19 cellular contexts compared by ENCODE assay signal in genomic region chrX:18668468-18668867, GRCh38. TPM values are rescaled to one million over a fixed set of nuclear protein-coding genes. Genes with fewer than 3 reads are reported as not detected.
DNase-seq lines count a peak whose midpoint lies in the region; ATAC-seq and TF ChIP-seq lines count a peak whose summit lies in the region.
"Had no signal": no experiment of that assay in that cellular context is flagged by ENCODE, and none has a peak within 500 bp of the region (broad histone marks: within the 10 kb centered on the region; RNA-seq: fewer than 3 reads in every experiment).

No MANE protein-coding gene starts in this region.

- H3K4me3 Mint-ChIP-seq in natural killer cell (no peak overlapping the region), activated B cell treated with CpG ODN at 0.5 μM for 24 hours (peak overlapping the region; percentile 56), type B pancreatic cell (no peak overlapping the region)
- no peak overlapping the region for H3K4me3 Mint-ChIP-seq in natural killer cell treated with Interleukin-12 subunit alpha and Interleukin-12 subunit beta and Interleukin-15 and Interleukin-18, amount 100 ng/mL, for 72 hours
- H3K4me3 Mint-ChIP-seq: neural crest cell had no signal

- H3K4me3 ChIP-seq in thoracic aorta, result peak overlapping the region; percentile 35
- H3K4me3 ChIP-seq: adrenal gland, esophagus squamous epithelium, hepatocyte, left lung, stomach had no signal

- TF ChIP-seq CTCF in natural killer cell (IDR thresholded peaks at IDR 0.05) (no peak), activated B cell treated with CpG ODN at 0.5 μM for 24 hours (IDR thresholded peaks at IDR 0.05) (no peak), thoracic aorta (IDR thresholded peaks at IDR 0.05) (no peak), type B pancreatic cell (conservative IDR thresholded peaks at IDR 0.05) (no peak)

- peak in 2 of 3 donors; percentile 21 to 37 for ATAC-seq in natural killer cell
- ATAC-seq in natural killer cell treated with Interleukin-12 subunit alpha and Interleukin-12 subunit beta and Interleukin-15 and Interleukin-18, amount 100 ng/mL, for 72 hours, result no peak
- ATAC-seq in activated B cell treated with CpG ODN at 0.5 μM for 24 hours (ENCODE audit: low read depth), result no peak
- no peak for ATAC-seq in thoracic aorta (ENCODE audit: insufficient number of reproducible peaks, low FRiP score, low read depth)
- no peak for ATAC-seq in GM21529 (IDR thresholded peaks at IDR 0.05; ENCODE audit: unreplicated experiment)
- no peak for ATAC-seq in HG02970 (IDR thresholded peaks at IDR 0.05; ENCODE audit: low FRiP score, unreplicated experiment)
- ATAC-seq: left lung, Right ventricle myocardium inferior had no signal

- CTCF ChIA-PET in activated B cell treated with CpG ODN at 0.5 μM for 24 hours (lab: Charles Lee), result no interaction called here

- H3K27me3 ChIP-seq in thoracic aorta (replicated peaks; ENCODE audit: insufficient read depth), result no peaks in the 10 kb centered on the region
- H3K27me3 ChIP-seq: adrenal gland, esophagus squamous epithelium, hepatocyte, left lung, stomach had no signal

- peaks cover 9 to 14% of the 10 kb centered on the region in 2 donors for H3K4me1 Mint-ChIP-seq in natural killer cell
- peaks cover 0 to 6% of the 10 kb centered on the region in 2 donors for H3K4me1 Mint-ChIP-seq in natural killer cell treated with Interleukin-12 subunit alpha and Interleukin-12 subunit beta and Interleukin-15 and Interleukin-18, amount 100 ng/mL, for 72 hours (ENCODE audit: low read depth in 2 of 2)
- peaks cover 14% of the 10 kb centered on the region for H3K4me1 Mint-ChIP-seq in activated B cell treated with CpG ODN at 0.5 μM for 24 hours
- no peaks in the 10 kb centered on the region for H3K4me1 Mint-ChIP-seq in type B pancreatic cell (ENCODE audit: unreplicated experiment)

- H3K27ac Mint-ChIP-seq in natural killer cell, result no peak overlapping the region
- no peak overlapping the region for H3K27ac Mint-ChIP-seq in natural killer cell treated with Interleukin-12 subunit alpha and Interleukin-12 subunit beta and Interleukin-15 and Interleukin-18, amount 100 ng/mL, for 72 hours
- H3K27ac Mint-ChIP-seq in activated B cell treated with CpG ODN at 0.5 μM for 24 hours, result no peak overlapping the region
- no peak overlapping the region for H3K27ac Mint-ChIP-seq in type B pancreatic cell

- H3K36me3 ChIP-seq in thoracic aorta, result no peaks in the 10 kb centered on the region
- H3K36me3 ChIP-seq: adrenal gland, esophagus squamous epithelium, left lung, stomach had no signal

- H3K27me3 Mint-ChIP-seq in natural killer cell (ENCODE audit: low read depth in 2 of 2), result no peaks in the 10 kb centered on the region
- H3K27me3 Mint-ChIP-seq in natural killer cell treated with Interleukin-12 subunit alpha and Interleukin-12 subunit beta and Interleukin-15 and Interleukin-18, amount 100 ng/mL, for 72 hours, result peaks cover 0 to 11% of the 10 kb centered on the region in 2 donors
- H3K27me3 Mint-ChIP-seq in activated B cell treated with CpG ODN at 0.5 μM for 24 hours, result peaks cover 3% of the 10 kb centered on the region
- no peaks in the 10 kb centered on the region for H3K27me3 Mint-ChIP-seq in type B pancreatic cell

- no peak overlapping the region for H3K27ac ChIP-seq in thoracic aorta
- H3K27ac ChIP-seq: adrenal gland, esophagus squamous epithelium, hepatocyte, stomach had no signal

- H3K36me3 Mint-ChIP-seq in natural killer cell (no peaks in the 10 kb centered on the region), activated B cell treated with CpG ODN at 0.5 μM for 24 hours (ENCODE audit: low read depth) (no peaks in the 10 kb centered on the region), type B pancreatic cell (peaks cover 5% of the 10 kb centered on the region)
- no peaks in the 10 kb centered on the region for H3K36me3 Mint-ChIP-seq in natural killer cell treated with Interleukin-12 subunit alpha and Interleukin-12 subunit beta and Interleukin-15 and Interleukin-18, amount 100 ng/mL, for 72 hours

- H3K4me1 ChIP-seq in thoracic aorta (ENCODE audit: control insufficient read depth in 1 of 2, low read depth in 2 of 2), result no peaks in the 10 kb centered on the region
- H3K4me1 ChIP-seq: adrenal gland, esophagus squamous epithelium, left lung, stomach had no signal

- POLR2A ChIA-PET in activated B cell treated with CpG ODN at 0.5 μM for 24 hours (lab: Charles Lee), result no interaction called here

- in situ Hi-C loops in KBM-7 (cut with MboI; ENCODE audit: low pct_unique_long_range_greater_than_20kb, low sequenced_read_pairs), result no loop called here

- H3K9me3 Mint-ChIP-seq in natural killer cell (no peaks in the 10 kb centered on the region), activated B cell treated with CpG ODN at 0.5 μM for 24 hours (no peaks in the 10 kb centered on the region), type B pancreatic cell (peaks cover 10% of the 10 kb centered on the region)
- H3K9me3 Mint-ChIP-seq in natural killer cell treated with Interleukin-12 subunit alpha and Interleukin-12 subunit beta and Interleukin-15 and Interleukin-18, amount 100 ng/mL, for 72 hours, result no peaks in the 10 kb centered on the region

- intact Hi-C loops in natural killer cell (cut with micrococcal nuclease), result no loop called here
- intact Hi-C loops in activated B cell treated with CpG ODN at 0.5 μM for 24 hours (cut with micrococcal nuclease), result no loop called here

- H3K9me3 ChIP-seq in thoracic aorta, result no peaks in the 10 kb centered on the region
- H3K9me3 ChIP-seq: adrenal gland, esophagus squamous epithelium, left lung, stomach had no signal

- no peak for DNase-seq in natural killer cell
- no peak for DNase-seq in natural killer cell treated with Interleukin-12 subunit alpha and Interleukin-12 subunit beta and Interleukin-15 and Interleukin-18, amount 100 ng/mL, for 72 hours (ENCODE audit: low spot score)
- peak; percentile 63 for DNase-seq in KBM-7
- no peak for DNase-seq in activated B cell treated with CpG ODN at 0.5 μM for 24 hours
- DNase-seq in thoracic aorta (ENCODE audit: low spot score), result no peak
- DNase-seq in type B pancreatic cell (ENCODE audit: extremely low spot score, unreplicated experiment), result no peak
- DNase-seq: adrenal gland, C1 segment of cervical spinal cord, esophagus squamous epithelium, left lung, NCI-H774, stomach had no signal

RNA-seq across cellular contexts. Expression of gene RS1, which starts 3.4 kb away (rescaled TPM):
- total RNA-seq in natural killer cell (not detected), activated B cell treated with CpG ODN at 0.5 μM for 24 hours (not detected in 2 replicates), thoracic aorta (not detected), type B pancreatic cell (ENCODE audit: low replicate concordance) (0.14 TPM in 1 of 2 replicates, not detected in the other)
- not detected for total RNA-seq in natural killer cell treated with Interleukin-12 subunit alpha and Interleukin-12 subunit beta and Interleukin-15 and Interleukin-18, amount 100 ng/mL, for 72 hours
- total RNA-seq: activated CD8-positive, alpha-beta memory T cell treated with anti-CD3 and anti-CD28 coated beads for 36 hours; adrenal gland; esophagus squamous epithelium; G401; neural crest cell; Right ventricle myocardium inferior; stomach had no signal

RNA-seq across cellular contexts. Expression of gene PPEF1, which starts 39.0 kb away (rescaled TPM):
- total RNA-seq in natural killer cell (1 to 10 TPM in 1 of 3 donors, under 1 TPM in 1, not detected in 1; 0.49 to 1.9 TPM), activated B cell treated with CpG ODN at 0.5 μM for 24 hours (not detected in 2 replicates), thoracic aorta (not detected), type B pancreatic cell (ENCODE audit: low replicate concordance) (0.26 and 1.6 TPM in 2 replicates)
- total RNA-seq in natural killer cell treated with Interleukin-12 subunit alpha and Interleukin-12 subunit beta and Interleukin-15 and Interleukin-18, amount 100 ng/mL, for 72 hours, result not detected
- total RNA-seq: activated CD8-positive, alpha-beta memory T cell treated with anti-CD3 and anti-CD28 coated beads for 36 hours; G401 had no signal

Comparison
In these comparisons a context has a peak if more than half of its experiments do, and no peak if none do; other contexts are left out.
1. ATAC-seq: peak in natural killer cell (2 of 3); none in natural killer cell treated with Interleukin-12 subunit alpha and Interleukin-12 subunit beta and Interleukin-15 and Interleukin-18, amount 100 ng/mL, for 72 hours (0 of 2), activated B cell treated with CpG ODN at 0.5 μM for 24 hours (single experiment), thoracic aorta (single experiment), GM21529 (single experiment) and HG02970 (single experiment).